Comparison of ENCODE assay signal across 8 cellular contexts in the genomic region with DNA sequence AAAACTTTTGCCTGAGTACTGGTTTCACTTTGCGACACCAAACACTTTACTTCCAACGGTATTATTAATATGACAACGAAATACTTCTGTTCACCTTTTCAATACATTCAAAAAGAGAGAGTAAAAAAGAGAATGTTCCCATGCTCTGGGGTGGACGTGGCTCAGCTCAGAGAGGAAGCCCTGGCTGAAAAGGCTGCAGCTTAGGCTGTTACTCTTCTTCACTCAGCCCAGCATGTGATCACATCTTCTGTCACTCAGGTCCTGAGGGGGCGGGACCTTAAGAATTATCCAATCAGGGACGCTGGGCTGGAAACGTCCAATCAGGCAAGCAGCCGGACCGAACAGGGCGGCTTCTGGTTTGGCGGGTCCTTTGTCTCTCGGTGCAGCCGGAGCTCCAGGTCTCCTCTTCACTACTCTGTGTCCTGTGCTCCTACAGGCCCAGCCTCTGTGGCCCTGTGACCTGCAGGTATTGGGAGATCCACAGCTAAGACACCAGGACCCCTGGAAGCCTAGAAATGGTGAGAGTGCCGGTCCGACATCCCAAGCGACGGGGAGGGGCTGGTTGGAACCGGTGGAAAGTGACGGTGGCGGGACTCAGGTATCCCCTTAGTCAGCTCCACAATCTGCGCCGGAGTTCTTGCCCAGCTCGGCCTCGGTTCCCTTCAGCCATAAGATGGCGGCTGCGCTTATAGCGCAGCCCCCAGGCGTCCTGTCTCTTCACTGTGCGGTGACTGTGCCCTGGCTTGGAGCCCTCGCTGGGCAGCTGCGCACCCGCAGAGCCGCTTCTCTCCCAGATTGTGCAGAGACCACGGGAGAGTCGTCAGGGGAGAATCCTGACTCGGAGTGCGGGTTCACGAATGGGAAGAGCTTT.
A peak's percentile ranks its signal among the peaks of the same experiment; 100 is the strongest.
DNase-seq lines count a peak whose midpoint lies in the region; ATAC-seq lines count a peak whose summit lies in the region.

A gene (plus strand): TSS at position 373 of the 871 bp plus-strand sequence. CDS start 143 bp downstream, at position 516.

- ATAC-seq in GM18502 (IDR thresholded peaks at IDR 0.05; ENCODE audit: poor library complexity, unreplicated experiment) (peak; percentile 94), HG02973 (IDR thresholded peaks at IDR 0.05; ENCODE audit: unreplicated experiment) (peak; percentile 77), GM18870 (IDR thresholded peaks at IDR 0.05; ENCODE audit: unreplicated experiment) (no peak)
- peak; percentile 98 for ATAC-seq in activated CD4-positive, CD25-positive, alpha-beta regulatory T cell treated with anti-CD3 and anti-CD28 coated beads, Interleukin-2, amount 50 U/mL, for 24 hours

- DNase-seq in NCI-H2107 treated with DMSO at 0.1 percent for 48 hours (lab: John Stamatoyannopoulos, UW; ENCODE audit: unreplicated experiment) (peak; percentile 82), cerebellar cortex (ENCODE audit: low spot score) (peak; percentile 97), inferior parietal cortex (ENCODE audit: extremely low spot score) (peak; percentile 96), smooth muscle cell of the brain vasculature (ENCODE audit: low read depth, low spot score) (peak; percentile 91)
